ENCODE assay signal across 1 cellular context in genomic region chr19:50419580-50420035, GRCh38.
TF ChIP-seq lines count a peak whose summit lies in the region.

No MANE protein-coding gene starts in this region.

TF ChIP-seq in GM12878, 131 proteins besides CTCF, POLR2A, EP300 and RAD21 (continued from another document):
- TF ChIP-seq, protein P1, sequence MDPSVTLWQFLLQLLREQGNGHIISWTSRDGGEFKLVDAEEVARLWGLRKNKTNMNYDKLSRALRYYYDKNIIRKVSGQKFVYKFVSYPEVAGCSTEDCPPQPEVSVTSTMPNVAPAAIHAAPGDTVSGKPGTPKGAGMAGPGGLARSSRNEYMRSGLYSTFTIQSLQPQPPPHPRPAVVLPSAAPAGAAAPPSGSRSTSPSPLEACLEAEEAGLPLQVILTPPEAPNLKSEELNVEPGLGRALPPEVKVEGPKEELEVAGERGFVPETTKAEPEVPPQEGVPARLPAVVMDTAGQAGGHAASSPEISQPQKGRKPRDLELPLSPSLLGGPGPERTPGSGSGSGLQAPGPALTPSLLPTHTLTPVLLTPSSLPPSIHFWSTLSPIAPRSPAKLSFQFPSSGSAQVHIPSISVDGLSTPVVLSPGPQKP (IDR thresholded peaks at IDR 0.05; ENCODE audit: low read depth, low read length) = peak; percentile 61
- TF ChIP-seq RCOR1 (conservative IDR thresholded peaks at IDR 0.05; ENCODE audit: low read depth, low read length) = 0 out of 2 replicates have a peak, but pooled peaks have one; percentile 81
- TF ChIP-seq CBFB (IDR thresholded peaks at IDR 0.05; ENCODE audit: low read depth) = peak; percentile 83
- peak; percentile 65; the same call in 1 of the 2 replicates for TF ChIP-seq GATAD2B (conservative IDR thresholded peaks at IDR 0.05; ENCODE audit: low read depth)
- peak; percentile 68 for TF ChIP-seq IKZF1 (conservative IDR thresholded peaks at IDR 0.05)
- no peak for TF ChIP-seq IRF5 (IDR thresholded peaks at IDR 0.05; ENCODE audit: borderline replicate concordance)
- no peak for TF ChIP-seq SIX5 (IDR thresholded peaks at IDR 0.05; ENCODE audit: low read depth, low read length, severe bottlenecking)
- 0 out of 2 replicates have a peak, but pooled peaks have one; percentile 32 for TF ChIP-seq MXI1 (IDR thresholded peaks at IDR 0.05; ENCODE audit: low read depth, low read length)
- peak; percentile 55; the same call in 1 of the 2 replicates for TF ChIP-seq PAX5 (IDR thresholded peaks at IDR 0.05; ENCODE audit: borderline replicate concordance, low read depth, low read length)
- TF ChIP-seq NR2F1 (conservative IDR thresholded peaks at IDR 0.05) = peak; percentile 78
- TF ChIP-seq HDGF (IDR thresholded peaks at IDR 0.05) = 0 out of 2 replicates have a peak, but pooled peaks have one; percentile 15
- 0 out of 2 replicates have a peak, but pooled peaks have one; percentile 32 for TF ChIP-seq YY1 (IDR thresholded peaks at IDR 0.05; ENCODE audit: low read depth, low read length)
- peak; percentile 36 for TF ChIP-seq SP1 (IDR thresholded peaks at IDR 0.05; ENCODE audit: low read depth, low read length)
- TF ChIP-seq EGR1 (IDR thresholded peaks at IDR 0.05; ENCODE audit: borderline replicate concordance in 1 of 2, low read depth in 2 of 2, low read length in 2 of 2) = peak in 1 of 2 experiments; percentile 73; a peak in 2 of 3 replicates
- TF ChIP-seq RUNX3 (IDR thresholded peaks at IDR 0.05; ENCODE audit: low read length) = peak; percentile 88
- TF ChIP-seq, protein P2, sequence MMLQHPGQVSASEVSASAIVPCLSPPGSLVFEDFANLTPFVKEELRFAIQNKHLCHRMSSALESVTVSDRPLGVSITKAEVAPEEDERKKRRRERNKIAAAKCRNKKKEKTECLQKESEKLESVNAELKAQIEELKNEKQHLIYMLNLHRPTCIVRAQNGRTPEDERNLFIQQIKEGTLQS (IDR thresholded peaks at IDR 0.05; ENCODE audit: borderline replicate concordance, extremely low read depth, low read depth, low read length) = no peak
- TF ChIP-seq, protein P3, sequence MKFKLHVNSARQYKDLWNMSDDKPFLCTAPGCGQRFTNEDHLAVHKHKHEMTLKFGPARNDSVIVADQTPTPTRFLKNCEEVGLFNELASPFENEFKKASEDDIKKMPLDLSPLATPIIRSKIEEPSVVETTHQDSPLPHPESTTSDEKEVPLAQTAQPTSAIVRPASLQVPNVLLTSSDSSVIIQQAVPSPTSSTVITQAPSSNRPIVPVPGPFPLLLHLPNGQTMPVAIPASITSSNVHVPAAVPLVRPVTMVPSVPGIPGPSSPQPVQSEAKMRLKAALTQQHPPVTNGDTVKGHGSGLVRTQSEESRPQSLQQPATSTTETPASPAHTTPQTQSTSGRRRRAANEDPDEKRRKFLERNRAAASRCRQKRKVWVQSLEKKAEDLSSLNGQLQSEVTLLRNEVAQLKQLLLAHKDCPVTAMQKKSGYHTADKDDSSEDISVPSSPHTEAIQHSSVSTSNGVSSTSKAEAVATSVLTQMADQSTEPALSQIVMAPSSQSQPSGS (IDR thresholded peaks at IDR 0.05; ENCODE audit: low read length) = no peak
- TF ChIP-seq, protein P4, sequence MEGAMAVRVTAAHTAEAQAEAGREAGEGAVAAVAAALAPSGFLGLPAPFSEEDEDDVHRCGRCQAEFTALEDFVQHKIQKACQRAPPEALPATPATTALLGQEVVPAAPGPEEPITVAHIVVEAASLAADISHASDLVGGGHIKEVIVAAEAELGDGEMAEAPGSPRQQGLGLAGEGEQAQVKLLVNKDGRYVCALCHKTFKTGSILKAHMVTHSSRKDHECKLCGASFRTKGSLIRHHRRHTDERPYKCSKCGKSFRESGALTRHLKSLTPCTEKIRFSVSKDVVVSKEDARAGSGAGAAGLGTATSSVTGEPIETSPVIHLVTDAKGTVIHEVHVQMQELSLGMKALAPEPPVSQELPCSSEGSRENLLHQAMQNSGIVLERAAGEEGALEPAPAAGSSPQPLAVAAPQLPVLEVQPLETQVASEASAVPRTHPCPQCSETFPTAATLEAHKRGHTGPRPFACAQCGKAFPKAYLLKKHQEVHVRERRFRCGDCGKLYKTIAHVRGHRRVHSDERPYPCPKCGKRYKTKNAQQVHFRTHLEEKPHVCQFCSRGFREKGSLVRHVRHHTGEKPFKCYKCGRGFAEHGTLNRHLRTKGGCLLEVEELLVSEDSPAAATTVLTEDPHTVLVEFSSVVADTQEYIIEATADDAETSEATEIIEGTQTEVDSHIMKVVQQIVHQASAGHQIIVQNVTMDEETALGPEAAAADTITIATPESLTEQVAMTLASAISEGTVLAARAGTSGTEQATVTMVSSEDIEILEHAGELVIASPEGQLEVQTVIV (IDR thresholded peaks at IDR 0.05; ENCODE audit: borderline replicate concordance, partially characterized antibody) = no peak
- peak; percentile 47 to 67; a peak in 3 of 4 replicates for TF ChIP-seq BHLHE40 (IDR thresholded peaks at IDR 0.05; ENCODE audit: borderline replicate concordance in 1 of 2, low read depth in 2 of 2, low read length in 1 of 2)
- peak; percentile 59; the same call in 1 of the 2 replicates for TF ChIP-seq BACH1 (IDR thresholded peaks at IDR 0.05; ENCODE audit: borderline replicate concordance)
- no peak for TF ChIP-seq ZZZ3 (IDR thresholded peaks at IDR 0.05; ENCODE audit: control insufficient read depth, insufficient read length, low read depth)
- TF ChIP-seq NRF1 (conservative IDR thresholded peaks at IDR 0.05; ENCODE audit: low read depth, low read length) = no peak
- TF ChIP-seq ETV6 (conservative IDR thresholded peaks at IDR 0.05 in 1 of 2, IDR thresholded peaks at IDR 0.05 in 1 of 2; ENCODE audit: borderline replicate concordance in 1 of 2, low read depth in 1 of 2) = no peak
- TF ChIP-seq PML (IDR thresholded peaks at IDR 0.05; ENCODE audit: low read length) = 0 out of 2 replicates have a peak, but pooled peaks have one; percentile 60
- TF ChIP-seq, protein P5, sequence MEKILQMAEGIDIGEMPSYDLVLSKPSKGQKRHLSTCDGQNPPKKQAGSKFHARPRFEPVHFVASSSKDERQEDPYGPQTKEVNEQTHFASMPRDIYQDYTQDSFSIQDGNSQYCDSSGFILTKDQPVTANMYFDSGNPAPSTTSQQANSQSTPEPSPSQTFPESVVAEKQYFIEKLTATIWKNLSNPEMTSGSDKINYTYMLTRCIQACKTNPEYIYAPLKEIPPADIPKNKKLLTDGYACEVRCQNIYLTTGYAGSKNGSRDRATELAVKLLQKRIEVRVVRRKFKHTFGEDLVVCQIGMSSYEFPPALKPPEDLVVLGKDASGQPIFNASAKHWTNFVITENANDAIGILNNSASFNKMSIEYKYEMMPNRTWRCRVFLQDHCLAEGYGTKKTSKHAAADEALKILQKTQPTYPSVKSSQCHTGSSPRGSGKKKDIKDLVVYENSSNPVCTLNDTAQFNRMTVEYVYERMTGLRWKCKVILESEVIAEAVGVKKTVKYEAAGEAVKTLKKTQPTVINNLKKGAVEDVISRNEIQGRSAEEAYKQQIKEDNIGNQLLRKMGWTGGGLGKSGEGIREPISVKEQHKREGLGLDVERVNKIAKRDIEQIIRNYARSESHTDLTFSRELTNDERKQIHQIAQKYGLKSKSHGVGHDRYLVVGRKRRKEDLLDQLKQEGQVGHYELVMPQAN (conservative IDR thresholded peaks at IDR 0.05) = peak; percentile 66; the same call in 1 of the 2 replicates
- TF ChIP-seq BRCA1 (IDR thresholded peaks at IDR 0.05; ENCODE audit: low read depth, low read length) = no peak
- 0 out of 2 replicates have a peak, but pooled peaks have one; percentile 14 for TF ChIP-seq TAF1 (IDR thresholded peaks at IDR 0.05; ENCODE audit: borderline replicate concordance, low read depth, low read length)
- no peak for TF ChIP-seq RFX5 (IDR thresholded peaks at IDR 0.05; ENCODE audit: low read depth, low read length)
- 0 out of 2 replicates have a peak, but pooled peaks have one; percentile 57 for TF ChIP-seq SMAD5 (IDR thresholded peaks at IDR 0.05; ENCODE audit: low read depth)
- no peak for TF ChIP-seq ZBTB4 (CRISPR knock-in tag; IDR thresholded peaks at IDR 0.05)
- TF ChIP-seq POU2F2 (IDR thresholded peaks at IDR 0.05; ENCODE audit: borderline replicate concordance, low read depth, low read length) = peak; percentile 98
- no peak for TF ChIP-seq SREBF2 (IDR thresholded peaks at IDR 0.05; ENCODE audit: low read length)
- peak; percentile 23; the same call in 1 of the 2 replicates for TF ChIP-seq SPI1 (IDR thresholded peaks at IDR 0.05; ENCODE audit: borderline replicate concordance, insufficient read depth, low read depth, low read length)
- TF ChIP-seq YBX1 (IDR thresholded peaks at IDR 0.05) = no peak
- peak; percentile 50 for TF ChIP-seq BCL3 (IDR thresholded peaks at IDR 0.05; ENCODE audit: borderline replicate concordance, insufficient read depth, low read depth, low read length, poor library complexity, severe bottlenecking)
- TF ChIP-seq TBL1XR1 (IDR thresholded peaks at IDR 0.05; ENCODE audit: low read depth, low read length) = peak; percentile 89
